In genomic region chr7:65981965-65982792, GRCh38 we compare ENCODE assay signal across 8 cellular contexts. TPM values are rescaled to one million over a fixed set of nuclear protein-coding genes. Genes with fewer than 3 reads are reported as not detected.
DNase-seq lines count a peak whose midpoint lies in the region; ATAC-seq and TF ChIP-seq lines count a peak whose summit lies in the region.

GUSB (minus strand) TSS chr7:65982213; CDS start chr7:65982183, 30 bp downstream.

- peak within 1 kb of the TSS; percentile 86 for H3K27ac ChIP-seq in C4-2B

- no peak for TF ChIP-seq CTCF in C4-2B (conservative IDR thresholded peaks at IDR 0.05)

- DNase-seq in NCI-H748 treated with DMSO at 0.1 percent for 48 hours (lab: John Stamatoyannopoulos, UW) = peak; percentile 82
- DNase-seq in activated CD4-positive, alpha-beta T cell treated with anti-CD3 and anti-CD28 coated beads, Interleukin-2, amount 50 U/mL, for 24 hours (ENCODE audit: low read depth in 1 of 2, low spot score in 1 of 2) = peak; percentile 80 to 88
- peak; percentile 69 for DNase-seq in dedifferentiated amniotic fluid mesenchymal stem cell (ENCODE audit: extremely low spot score)
- DNase-seq in left lobe of liver (ENCODE audit: low spot score) = peak; percentile 95
- peak; percentile 92 to 94 for DNase-seq in stimulated activated CD4-positive, alpha-beta T cell treated with anti-CD3 and anti-CD28 coated beads, Interleukin-2, amount 100 ng/mL, for 24 hours

- ATAC-seq in GM19395 (IDR thresholded peaks at IDR 0.05; ENCODE audit: unreplicated experiment) = peak; percentile 82
- peak; percentile 45 for ATAC-seq in HG03558 (IDR thresholded peaks at IDR 0.05; ENCODE audit: extremely low read depth, unreplicated experiment)
- ATAC-seq in left lobe of liver = peak; percentile 96

RNA-seq across cellular contexts. Expression of gene GUSB, which starts in this region (rescaled TPM):
- 64.2 TPM for total RNA-seq in left lobe of liver

Comparison
In these comparisons a context has a peak if more than half of its experiments do, and no peak if none do; other contexts are left out.
1. Peak in every context shown above with its lines: DNase-seq, ATAC-seq and H3K27ac ChIP-seq.
2. ATAC-seq: peak in every context shown above with its lines; median percentile 96 in left lobe of liver; 82 in GM19395; 45 in HG03558.